In genomic region chr1:231315887-231316286, GRCh38 we compare ENCODE assay signal across 8 cellular contexts. TPM values are rescaled to one million over a fixed set of nuclear protein-coding genes. Genes with fewer than 3 reads are reported as not detected.
DNase-seq lines count a peak whose midpoint lies in the region; ATAC-seq and TF ChIP-seq lines count a peak whose summit lies in the region.

No MANE protein-coding gene starts in this region.

- TF ChIP-seq EP300 in ovary (IDR thresholded peaks at IDR 0.05), result no peak

- no peaks in the 10 kb centered on the region for H3K36me3 ChIP-seq in brain microvascular endothelial cell (replicated peaks)
- H3K36me3 ChIP-seq in mesenchymal stem cell (ENCODE audit: control insufficient read depth in 1 of 2, insufficient read depth in 2 of 2, low read depth in 1 of 2, low read length in 2 of 2), result no peaks in the 10 kb centered on the region
- H3K36me3 ChIP-seq in ovary, result no peaks in the 10 kb centered on the region

- H3K9ac ChIP-seq in mesenchymal stem cell (ENCODE audit: low read length), result no peak overlapping the region

- no peak overlapping the region for H4K91ac ChIP-seq in mesenchymal stem cell (ENCODE audit: low read length)

- H3K18ac ChIP-seq in mesenchymal stem cell (ENCODE audit: low read depth in 1 of 2, low read length in 2 of 2), result no peak overlapping the region

- intact Hi-C loops in ovary (cut with DNase I), result no loop called here

- ATAC-seq in GM18505 (IDR thresholded peaks at IDR 0.05; ENCODE audit: unreplicated experiment), result peak; percentile 74
- ATAC-seq in HG03280 (IDR thresholded peaks at IDR 0.05; ENCODE audit: unreplicated experiment), result peak; percentile 85
- peak; percentile 97 for ATAC-seq in SK-N-SH treated with all-trans-retinoic acid at 6 μM for 48 hours

- H2AFZ ChIP-seq in mesenchymal stem cell (ENCODE audit: low read depth, low read length), result no peak overlapping the region

- in situ Hi-C loops in brain microvascular endothelial cell (cut with HindIII; ENCODE audit: low pct_ligation_motif_present, low sequenced_read_pairs), result no loop called here

- DNase-seq in AG09309 (ENCODE audit: low read depth) (no peak), brain microvascular endothelial cell (no peak), mesenchymal stem cell (peak; percentile 34), ovary (no peak), caudate nucleus (lab: John Stamatoyannopoulos, UW) (no peak)

- no peak for TF ChIP-seq POLR2A in GM18505 (IDR thresholded peaks at IDR 0.05; ENCODE audit: borderline replicate concordance, extremely low read depth, insufficient read depth, insufficient read length)
- TF ChIP-seq POLR2A in ovary (IDR thresholded peaks at IDR 0.05), result no peak

- no peak overlapping the region for H2BK5ac ChIP-seq in mesenchymal stem cell (ENCODE audit: low read depth, low read length, poor library complexity, severe bottlenecking)

- H3K4me3 ChIP-seq in AG09309 (ENCODE audit: control insufficient read depth, low read depth, low read length) (no peak overlapping the region), brain microvascular endothelial cell (ENCODE audit: low read depth, low read length) (no peak overlapping the region), mesenchymal stem cell (ENCODE audit: insufficient read depth in 1 of 2, low read depth in 1 of 2, low read length in 2 of 2) (no peak overlapping the region), ovary (no peak overlapping the region)

- 40% methylated on average over 11 of the region's 11 CpGs for WGBS in mesenchymal stem cell
- 41 to 44% (median 41%) methylated on average over 11 of the region's 11 CpGs for WGBS in ovary, 3 donors

- no peak overlapping the region for H2BK12ac ChIP-seq in mesenchymal stem cell (ENCODE audit: low read length in 2 of 2)

- H3K4ac ChIP-seq in mesenchymal stem cell (ENCODE audit: low read depth in 1 of 2, low read length in 2 of 2), result no peak overlapping the region

- no peak overlapping the region for H3K14ac ChIP-seq in mesenchymal stem cell (ENCODE audit: low read length in 2 of 2)

- H3K79me1 ChIP-seq in mesenchymal stem cell (replicated peaks; ENCODE audit: low read length, poor library complexity, severe bottlenecking), result no peaks in the 10 kb centered on the region

- H3K27me3 ChIP-seq in brain microvascular endothelial cell (replicated peaks), result no peaks in the 10 kb centered on the region
- H3K27me3 ChIP-seq in mesenchymal stem cell (ENCODE audit: control insufficient read depth in 1 of 2, insufficient read depth in 1 of 2, low read length in 2 of 2), result no peaks in the 10 kb centered on the region
- no peaks in the 10 kb centered on the region for H3K27me3 ChIP-seq in ovary

- H3K4me1 ChIP-seq in mesenchymal stem cell (ENCODE audit: control insufficient read depth, insufficient read depth, low read depth, low read length), result no peaks in the 10 kb centered on the region
- H3K4me1 ChIP-seq in ovary (ENCODE audit: insufficient read depth), result no peaks in the 10 kb centered on the region

- H3K27ac ChIP-seq in brain microvascular endothelial cell (no peak overlapping the region), mesenchymal stem cell (ENCODE audit: low read length, poor library complexity, severe bottlenecking) (no peak overlapping the region), ovary (no peak overlapping the region), caudate nucleus (ENCODE audit: low read depth, low read length) (no peak overlapping the region)

- no peak overlapping the region for H2BK15ac ChIP-seq in mesenchymal stem cell (ENCODE audit: low read depth, poor library complexity, severe bottlenecking)

- H4K8ac ChIP-seq in mesenchymal stem cell (ENCODE audit: low read length), result peak overlapping the region; percentile 30

- no peak overlapping the region for H3K4me2 ChIP-seq in mesenchymal stem cell (ENCODE audit: low read length, poor library complexity, severe bottlenecking)

- TF ChIP-seq CTCF in AG09309 (IDR thresholded peaks at IDR 0.05; ENCODE audit: control insufficient read depth, insufficient read depth, low read depth, low read length, missing control alignments) (peak; percentile 54), brain microvascular endothelial cell (IDR thresholded peaks at IDR 0.05; ENCODE audit: low read depth, low read length, missing control alignments) (peak; percentile 72), ovary (IDR thresholded peaks at IDR 0.05) (no peak)

- H3K9me3 ChIP-seq in mesenchymal stem cell (ENCODE audit: control insufficient read depth, low read length) (no peaks in the 10 kb centered on the region), ovary (no peaks in the 10 kb centered on the region)

- no peak overlapping the region for H2AK5ac ChIP-seq in mesenchymal stem cell (ENCODE audit: low read length, severe bottlenecking)

- H3K23ac ChIP-seq in mesenchymal stem cell (ENCODE audit: low read length in 2 of 2), result no peak overlapping the region

- no peak overlapping the region for H2BK120ac ChIP-seq in mesenchymal stem cell (ENCODE audit: low read depth, low read length)

TF ChIP-seq in SK-N-SH treated with all-trans-retinoic acid at 6 μM for 48 hours, 23 proteins besides CTCF, POLR2A, EP300 and RAD21 (continues in another document):
- TF ChIP-seq ZNF565 (CRISPR knock-in tag; conservative IDR thresholded peaks at IDR 0.05; ENCODE audit: low read depth) (no peak), OSR1 (CRISPR knock-in tag; IDR thresholded peaks at IDR 0.05) (no peak), BACH2 (CRISPR knock-in tag; IDR thresholded peaks at IDR 0.05; ENCODE audit: borderline replicate concordance) (no peak), ZFP30 (CRISPR knock-in tag; IDR thresholded peaks at IDR 0.05) (no peak), TSHZ2 (CRISPR knock-in tag; IDR thresholded peaks at IDR 0.05) (no peak), PPARA (CRISPR knock-in tag; IDR thresholded peaks at IDR 0.05; ENCODE audit: borderline replicate concordance) (no peak), PATZ1 (CRISPR knock-in tag; IDR thresholded peaks at IDR 0.05; ENCODE audit: borderline replicate concordance) (no peak), POU6F1 (CRISPR knock-in tag; IDR thresholded peaks at IDR 0.05; ENCODE audit: borderline replicate concordance, low read depth) (no peak), RARB (CRISPR knock-in tag; IDR thresholded peaks at IDR 0.05) (no peak), SNAI2 (CRISPR knock-in tag; IDR thresholded peaks at IDR 0.05) (no peak), TOX (CRISPR knock-in tag; IDR thresholded peaks at IDR 0.05; ENCODE audit: borderline replicate concordance) (no peak), ZC3H10 (CRISPR knock-in tag; IDR thresholded peaks at IDR 0.05) (no peak)

RNA-seq across cellular contexts. Expression of gene EXOC8, which starts 21.8 kb away (rescaled TPM):
- 4.7 TPM for polyA plus RNA-seq in mesenchymal stem cell (2013, experiment 1 of 2)
- polyA plus RNA-seq in mesenchymal stem cell (2013, experiment 2 of 2), result 4.8 TPM
- 10 to 100 TPM; 11.0 to 15.5 (median 14.6) TPM for total RNA-seq in ovary
- polyA plus RNA-seq in ovary, result 1 to 10 TPM; 5.2 to 7.6 TPM

RNA-seq across cellular contexts. Expression of gene SPRTN, which starts 22.2 kb away (rescaled TPM):
- polyA plus RNA-seq in mesenchymal stem cell (2013, experiment 1 of 2), result 14.0 TPM
- polyA plus RNA-seq in mesenchymal stem cell (2013, experiment 2 of 2), result 11.6 TPM
- total RNA-seq in ovary, result 10 to 100 TPM in 1 of 7 donors, 1 to 10 TPM in 6; 7.3 to 11.7 (median 8.7) TPM
- polyA plus RNA-seq in ovary, result 1 to 10 TPM; 3.9 to 4.8 TPM

Comparison
In these comparisons a context has a peak if more than half of its experiments do, and no peak if none do; other contexts are left out.
1. CTCF ChIP-seq: peak in AG09309 (single experiment) and brain microvascular endothelial cell (single experiment); none in ovary (0 of 3).
2. Peak in every context shown above with its lines, with median percentiles within 50 percentile points of each other: ATAC-seq.